ENCODE assay signal across 22 cellular contexts in the genomic region with DNA sequence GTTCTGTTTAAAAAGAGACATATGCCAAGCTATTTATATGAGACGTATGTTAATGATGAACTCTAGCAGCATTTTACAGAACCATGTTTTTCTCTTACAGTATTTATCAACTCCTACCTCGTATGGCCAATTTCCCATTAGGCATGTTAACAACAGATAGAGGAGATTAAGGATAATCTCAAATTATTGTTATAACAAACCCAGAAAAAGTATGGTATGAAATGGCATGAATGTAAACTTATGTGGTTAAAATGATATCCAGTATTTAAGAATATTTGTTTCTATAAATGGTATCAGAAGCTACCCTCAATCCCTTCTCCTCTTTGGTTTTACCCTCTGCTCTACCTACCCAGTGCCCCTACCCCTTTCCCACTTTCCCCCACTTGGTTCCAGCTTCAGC.
DNase-seq lines count a peak whose midpoint lies in the region; ATAC-seq, FAIRE-seq and TF ChIP-seq lines count a peak whose summit lies in the region.
"Had no signal": no experiment of that assay in that cellular context is flagged by ENCODE, and none has a peak within 500 bp of the region (broad histone marks: within the 10 kb centered on the region; RNA-seq: fewer than 3 reads in every experiment).

No MANE protein-coding gene starts in this region.

- no peaks in the 10 kb centered on the region for H3K27me3 Mint-ChIP-seq in CD4-positive, CD25-positive, alpha-beta regulatory T cell
- H3K27me3 Mint-ChIP-seq: IgD-negative memory B cell had no signal

- H3K4me3 ChIP-seq in CD4-positive, CD25-positive, alpha-beta regulatory T cell (ENCODE audit: low read depth, low read length), result peak overlapping the region; percentile 79
- H3K4me3 ChIP-seq in GM12864 (ENCODE audit: low read depth, low read length), result peak overlapping the region; percentile 66
- H3K4me3 ChIP-seq in GM12878, result peak overlapping the region; percentile 73
- H3K4me3 ChIP-seq: BLaER1, GM23338 had no signal

- H3K9me3 Mint-ChIP-seq in CD4-positive, CD25-positive, alpha-beta regulatory T cell, result peaks cover 0 to 2% (median 0%) of the 10 kb centered on the region in 7 donors
- H3K9me3 Mint-ChIP-seq: CD8-positive, alpha-beta T cell; GM23338; IgD-negative memory B cell had no signal

- H3K36me3 ChIP-seq in CD4-positive, CD25-positive, alpha-beta regulatory T cell (ENCODE audit: control insufficient read depth, insufficient read depth, low read length), result peaks cover 16% of the 10 kb centered on the region
- peaks cover 0 to 8% of the 10 kb centered on the region in 2 experiments; a peak in 2 of 4 replicates for H3K36me3 ChIP-seq in GM12878 (ENCODE audit: control insufficient read depth in 2 of 2, insufficient read depth in 2 of 2, low read length in 1 of 2)

- SMC1A ChIA-PET in GM12878 (lab: Charles Lee; ENCODE audit: uncharacterized antibody, unreplicated experiment), result interaction anchor here (0.6 to 21.1 kb wide), 12 partner anchors 7 to 220 kb away, joined by 3 to 430 read pairs (median 4); a partner anchor contains a TSS

- POLR2A ChIA-PET in GM12878 (lab: Charles Lee), result interaction anchor here (0.9 to 10.4 kb wide), 9 partner anchors 9 to 224 kb away, joined by 3 to 183 read pairs (median 8); a partner anchor contains a TSS

- peak overlapping the region; percentile 48 for H3K4me2 ChIP-seq in GM12878 (ENCODE audit: control insufficient read depth, insufficient read depth)
- H3K4me2 ChIP-seq: BLaER1, GM23338 had no signal

- TF ChIP-seq CTCF in GM12864 (IDR thresholded peaks at IDR 0.05; ENCODE audit: low read depth, low read length, missing control alignments), result no peak
- no peak for TF ChIP-seq CTCF in GM12878 (IDR thresholded peaks at IDR 0.05 in 2 of 3, conservative IDR thresholded peaks at IDR 0.05 in 1 of 3; ENCODE audit: control insufficient read depth in 2 of 3, extremely low read depth in 1 of 3, insufficient read depth in 1 of 3, low read depth in 3 of 3, low read length in 3 of 3)

- no peak overlapping the region for H2AFZ ChIP-seq in GM12878 (ENCODE audit: control insufficient read depth, low read depth, low read length)
- H2AFZ ChIP-seq: GM23338 had no signal

- H3K27ac ChIP-seq in CD4-positive, CD25-positive, alpha-beta regulatory T cell (ENCODE audit: insufficient read depth, low read length, poor library complexity, severe bottlenecking), result peak overlapping the region; percentile 94
- H3K27ac ChIP-seq in GM12878 (ENCODE audit: control insufficient read depth, insufficient read depth), result peak overlapping the region; percentile 96
- H3K27ac ChIP-seq: BLaER1 had no signal

- H3K9me3 ChIP-seq in CD4-positive, CD25-positive, alpha-beta regulatory T cell (ENCODE audit: control insufficient read depth in 2 of 2, low read length in 2 of 2), result no peaks in the 10 kb centered on the region
- H3K9me3 ChIP-seq in GM12878 (replicated peaks; ENCODE audit: control insufficient read depth, insufficient read depth, low read length), result no peaks in the 10 kb centered on the region
- H3K9me3 ChIP-seq: BLaER1 had no signal

- H3K4me1 ChIP-seq in CD4-positive, CD25-positive, alpha-beta regulatory T cell (ENCODE audit: control insufficient read depth, insufficient read depth, low read length, poor library complexity, severe bottlenecking), result peaks cover 81% of the 10 kb centered on the region
- peaks cover 29% of the 10 kb centered on the region for H3K4me1 ChIP-seq in GM12878 (ENCODE audit: control insufficient read depth, insufficient read depth, low read length)
- H3K4me1 ChIP-seq: BLaER1 had no signal

- RAD21 ChIA-PET in GM12878 (lab: Charles Lee; ENCODE audit: unreplicated experiment), result interaction anchor here (0.6 to 15.4 kb wide), 16 partner anchors 9 to 244 kb away, joined by 3 to 386 read pairs (median 6); a partner anchor contains a TSS

- in situ Hi-C loops in GM12878 (cut with MboI), result loop anchor here (25.0 kb wide), 1 partner anchor 1718 kb away; no protein-coding TSS in a partner anchor

- no TSS peak for BruUV-seq in GM12878 (replicated peaks; lab: Mats Ljungman, UMichigan)

- intact Hi-C loops in GM12878 (cut with micrococcal nuclease; ENCODE audit: unreplicated experiment), result loop anchor here (5.0 to 10.0 kb wide), 2 partner anchors 1788 to 1995 kb away; a partner anchor contains a TSS

- H3K9ac ChIP-seq in GM12878 (ENCODE audit: control insufficient read depth, insufficient read depth, low read length), result peak overlapping the region; percentile 78
- H3K9ac ChIP-seq: BLaER1 had no signal

- H3K79me2 ChIP-seq in GM12878 (ENCODE audit: control insufficient read depth, insufficient read depth, low read length), result peaks cover 87% of the 10 kb centered on the region

- no peak for ATAC-seq in CD4-positive, CD25-positive, alpha-beta regulatory T cell (ENCODE audit: low read depth in 2 of 2)
- ATAC-seq in GM12878, result no peak
- no peak for ATAC-seq in HG02623 (IDR thresholded peaks at IDR 0.05; ENCODE audit: unreplicated experiment)
- ATAC-seq: CD8-positive, alpha-beta T cell; GM23338; HepG2 had no signal

- peak overlapping the region; percentile 50 to 79 (median 66) for H3K4me3 Mint-ChIP-seq in CD4-positive, CD25-positive, alpha-beta regulatory T cell
- H3K4me3 Mint-ChIP-seq: CD14-positive monocyte; CD8-positive, alpha-beta T cell; GM23338; IgD-negative memory B cell had no signal

- H4K20me1 ChIP-seq in GM12878 (ENCODE audit: control insufficient read depth, insufficient read depth), result no peaks in the 10 kb centered on the region
- H4K20me1 ChIP-seq: BLaER1 had no signal

- FAIRE-seq in GM12892 (lab: Jason Lieb, UNC) (peak; percentile 63), GM12878 (lab: Jason Lieb, UNC) (no peak)
- FAIRE-seq: H54, HepG2 had no signal

- CTCF ChIA-PET in GM12878 (lab: Yijun Ruan, JAX), result interaction anchor here (0.6 to 7.2 kb wide), 6 partner anchors 14 to 242 kb away, joined by 3 to 88 read pairs (median 8); a partner anchor contains a TSS

- TF ChIP-seq RAD21 in GM12878 (IDR thresholded peaks at IDR 0.05; ENCODE audit: insufficient read depth, low read depth, low read length), result no peak

- H3K27me3 ChIP-seq in CD4-positive, CD25-positive, alpha-beta regulatory T cell (ENCODE audit: control insufficient read depth, insufficient read depth, low read length), result no peaks in the 10 kb centered on the region
- no peaks in the 10 kb centered on the region for H3K27me3 ChIP-seq in GM12878 (replicated peaks in 1 of 2; ENCODE audit: control insufficient read depth in 2 of 2, insufficient read depth in 2 of 2, low read length in 1 of 2)
- H3K27me3 ChIP-seq: BLaER1 had no signal

- peaks cover 59 to 85% (median 72%) of the 10 kb centered on the region in 4 donors for H3K4me1 Mint-ChIP-seq in CD4-positive, CD25-positive, alpha-beta regulatory T cell
- H3K4me1 Mint-ChIP-seq: CD14-positive monocyte, GM23338 had no signal

- TF ChIP-seq POLR2A in GM12892 (IDR thresholded peaks at IDR 0.05; ENCODE audit: low read depth, low read length) (no peak), GM12878 (IDR thresholded peaks at IDR 0.05; ENCODE audit: low read depth, low read length) (no peak)

- H3K36me3 Mint-ChIP-seq in CD4-positive, CD25-positive, alpha-beta regulatory T cell, result peaks cover 44% of the 10 kb centered on the region
- H3K36me3 Mint-ChIP-seq: CD14-positive monocyte had no signal

- no peak for TF ChIP-seq EP300 in GM12878 (IDR thresholded peaks at IDR 0.05; ENCODE audit: borderline replicate concordance in 1 of 2, control insufficient read depth in 1 of 2, low read depth in 2 of 2, low read length in 2 of 2)

- 0% methylated on average over 2 of the region's 2 CpGs for WGBS in GM12878 (ENCODE audit: insufficient coverage, insufficient replicate concordance, low lambda C conversion rate, missing lambda C conversion rate)

- H3K27ac Mint-ChIP-seq in CD4-positive, CD25-positive, alpha-beta regulatory T cell, result peak overlapping the region; percentile 65 to 89 (median 73)
- H3K27ac Mint-ChIP-seq: CD14-positive monocyte, GM23338, IgD-negative memory B cell had no signal

- no peak for DNase-seq in CD4-positive, CD25-positive, alpha-beta regulatory T cell
- DNase-seq in GM12864 (ENCODE audit: low read depth), result no peak
- DNase-seq in GM12892 (ENCODE audit: insufficient read length), result no peak
- no peak for DNase-seq in GM12878 (ENCODE audit: low read depth, low spot score)
- DNase-seq in NCI-H128 (lab: John Stamatoyannopoulos, UW; ENCODE audit: unreplicated experiment), result no peak
- no peak for DNase-seq in occipital lobe (lab: John Stamatoyannopoulos, UW)
- DNase-seq in activated naive CD4-positive, alpha-beta T cell treated with Interleukin-2 at 50 U/mL for 16 hours, result no peak
- DNase-seq: 8988T; Calu3; CD8-positive, alpha-beta T cell; DMS79 treated with DMSO at 0.1 percent for 48 hours; GF-D8; HCEC 1CT; Karpas-422; KBM-7 had no signal

TF ChIP-seq in GM12878, 131 proteins besides CTCF, POLR2A, EP300 and RAD21 (continues in another document):
- TF ChIP-seq POLR2AphosphoS5 (IDR thresholded peaks at IDR 0.05; ENCODE audit: low read length) (peak; percentile 69; the same call in 1 of the 2 replicates), SMAD5 (IDR thresholded peaks at IDR 0.05; ENCODE audit: low read depth) (peak; percentile 29; the same call in 1 of the 2 replicates), HCFC1 (IDR thresholded peaks at IDR 0.05; ENCODE audit: low read length) (no peak)
- TF ChIP-seq, protein P1, sequence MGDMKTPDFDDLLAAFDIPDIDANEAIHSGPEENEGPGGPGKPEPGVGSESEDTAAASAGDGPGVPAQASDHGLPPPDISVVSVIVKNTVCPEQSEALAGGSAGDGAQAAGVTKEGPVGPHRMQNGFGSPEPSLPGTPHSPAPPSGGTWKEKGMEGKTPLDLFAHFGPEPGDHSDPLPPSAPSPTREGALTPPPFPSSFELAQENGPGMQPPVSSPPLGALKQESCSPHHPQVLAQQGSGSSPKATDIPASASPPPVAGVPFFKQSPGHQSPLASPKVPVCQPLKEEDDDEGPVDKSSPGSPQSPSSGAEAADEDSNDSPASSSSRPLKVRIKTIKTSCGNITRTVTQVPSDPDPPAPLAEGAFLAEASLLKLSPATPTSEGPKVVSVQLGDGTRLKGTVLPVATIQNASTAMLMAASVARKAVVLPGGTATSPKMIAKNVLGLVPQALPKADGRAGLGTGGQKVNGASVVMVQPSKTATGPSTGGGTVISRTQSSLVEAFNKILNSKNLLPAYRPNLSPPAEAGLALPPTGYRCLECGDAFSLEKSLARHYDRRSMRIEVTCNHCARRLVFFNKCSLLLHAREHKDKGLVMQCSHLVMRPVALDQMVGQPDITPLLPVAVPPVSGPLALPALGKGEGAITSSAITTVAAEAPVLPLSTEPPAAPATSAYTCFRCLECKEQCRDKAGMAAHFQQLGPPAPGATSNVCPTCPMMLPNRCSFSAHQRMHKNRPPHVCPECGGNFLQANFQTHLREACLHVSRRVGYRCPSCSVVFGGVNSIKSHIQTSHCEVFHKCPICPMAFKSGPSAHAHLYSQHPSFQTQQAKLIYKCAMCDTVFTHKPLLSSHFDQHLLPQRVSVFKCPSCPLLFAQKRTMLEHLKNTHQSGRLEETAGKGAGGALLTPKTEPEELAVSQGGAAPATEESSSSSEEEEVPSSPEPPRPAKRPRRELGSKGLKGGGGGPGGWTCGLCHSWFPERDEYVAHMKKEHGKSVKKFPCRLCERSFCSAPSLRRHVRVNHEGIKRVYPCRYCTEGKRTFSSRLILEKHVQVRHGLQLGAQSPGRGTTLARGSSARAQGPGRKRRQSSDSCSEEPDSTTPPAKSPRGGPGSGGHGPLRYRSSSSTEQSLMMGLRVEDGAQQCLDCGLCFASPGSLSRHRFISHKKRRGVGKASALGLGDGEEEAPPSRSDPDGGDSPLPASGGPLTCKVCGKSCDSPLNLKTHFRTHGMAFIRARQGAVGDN (IDR thresholded peaks at IDR 0.05), result peak; percentile 18; the same call in 1 of the 2 replicates
